ENCODE assay signal across 8 cellular contexts in the genomic region with DNA sequence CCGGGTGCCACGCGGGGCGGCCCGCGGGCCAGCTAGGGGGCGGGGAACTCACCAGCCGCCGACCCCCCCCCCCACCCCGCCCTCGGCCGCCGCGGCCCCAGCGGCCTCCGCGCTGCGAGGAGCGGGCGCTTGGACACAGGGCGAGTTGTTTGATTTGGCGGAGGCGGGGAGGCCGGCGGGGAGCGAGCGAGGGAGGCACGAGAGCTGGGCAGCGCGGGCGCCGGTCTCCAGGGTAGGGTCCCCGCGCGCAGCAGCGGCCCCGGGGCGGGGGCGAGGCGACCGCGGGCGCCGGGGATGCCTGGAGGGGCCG.
DNase-seq lines count a peak whose midpoint lies in the region; ATAC-seq and TF ChIP-seq lines count a peak whose summit lies in the region.

No MANE protein-coding gene starts in this region.

- H3K36me3 ChIP-seq in psoas muscle (ENCODE audit: insufficient read depth in 1 of 2, low read depth in 1 of 2): no peaks in the 10 kb centered on the region

- H3K27ac ChIP-seq in psoas muscle: no peak overlapping the region

- H3K4me3 ChIP-seq in foreskin fibroblast (ENCODE audit: low read depth in 1 of 2, low read length in 2 of 2): peak overlapping the region; percentile 33 to 54
- H3K4me3 ChIP-seq in psoas muscle: peak overlapping the region; percentile 62

- intact Hi-C loops in psoas muscle (cut with DNase I): no loop called here

- no peaks in the 10 kb centered on the region for H3K4me1 ChIP-seq in psoas muscle

- peaks cover 0 to 21% (median 2%) of the 10 kb centered on the region in 3 donors for H3K27me3 ChIP-seq in psoas muscle (ENCODE audit: insufficient read depth in 3 of 3, low read length in 2 of 3)

- ATAC-seq in GM21515 (IDR thresholded peaks at IDR 0.05; ENCODE audit: unreplicated experiment): peak; percentile 12
- peak in 2 of 4 donors; percentile 30 to 37 for ATAC-seq in psoas muscle
- no peak for ATAC-seq in GM18861 (IDR thresholded peaks at IDR 0.05; ENCODE audit: unreplicated experiment)

- DNase-seq in DMS53 (lab: John Stamatoyannopoulos, UW): peak; percentile 77
- DNase-seq in NCI-H1930 (lab: John Stamatoyannopoulos, UW): peak; percentile 15 to 36
- peak in 1 of 2 donors; percentile 47 for DNase-seq in foreskin fibroblast
- no peak for DNase-seq in psoas muscle
- DNase-seq in UCSD-AML1 (lab: John Stamatoyannopoulos, UW; ENCODE audit: unreplicated experiment): no peak
- no peak for DNase-seq in activated CD4-positive, alpha-beta T cell treated with anti-CD3 and anti-CD28 coated beads for 1 hour

- TF ChIP-seq CTCF in foreskin fibroblast (IDR thresholded peaks at IDR 0.05; ENCODE audit: low read depth, low read length) (no peak), psoas muscle (IDR thresholded peaks at IDR 0.05) (no peak)

- no peaks in the 10 kb centered on the region for H3K9me3 ChIP-seq in psoas muscle

- 0 to 2% (median 2%) methylated on average over 8 to 45 of the region's 45 CpGs for WGBS in psoas muscle, 3 donors

Comparison
In these comparisons a context has a peak if more than half of its experiments do, and no peak if none do; other contexts are left out.
1. DNase-seq: peak in DMS53 (single experiment) and NCI-H1930 (2 of 2); none in psoas muscle (0 of 2), UCSD-AML1 (single experiment) and activated CD4-positive, alpha-beta T cell treated with anti-CD3 and anti-CD28 coated beads for 1 hour (single experiment).